Comparison of ENCODE assay signal across 1 cellular context in the genomic region with DNA sequence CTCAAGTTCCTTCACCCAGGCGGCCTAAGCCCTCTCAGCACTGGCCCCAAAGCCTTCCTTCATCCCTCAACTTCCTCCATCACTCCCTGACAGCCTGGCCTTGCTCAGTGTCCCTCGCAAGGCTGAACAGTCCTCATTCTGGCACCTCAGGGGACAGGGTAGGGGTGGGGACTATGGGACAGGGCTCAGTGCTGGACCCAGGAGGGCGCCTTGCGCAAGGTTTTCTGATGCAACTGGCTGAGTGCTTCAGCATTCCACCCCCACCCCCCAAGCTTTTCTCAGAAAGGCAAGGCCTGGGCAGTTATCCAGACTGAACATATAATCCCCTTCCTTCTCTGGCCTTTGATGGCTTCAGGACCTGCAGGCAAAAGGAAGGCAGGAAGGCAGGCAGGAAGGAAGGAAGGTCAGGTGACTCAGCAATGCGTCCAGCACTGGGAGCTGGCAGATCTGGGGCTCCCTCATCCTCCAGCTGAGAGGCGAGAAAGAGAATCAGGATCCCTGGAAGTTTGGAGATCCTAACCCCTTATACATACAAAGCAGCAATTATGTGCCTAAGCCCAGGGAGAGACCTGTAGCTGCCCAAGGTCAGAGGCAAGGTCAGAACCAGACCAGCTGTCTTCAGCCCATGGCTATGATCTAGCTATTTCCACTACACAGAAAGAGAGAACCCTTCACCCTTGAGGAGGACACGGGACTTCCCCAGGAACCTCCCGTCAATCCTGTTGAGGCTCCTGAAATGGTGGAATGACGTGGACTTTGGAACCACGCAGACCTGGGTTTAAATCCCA.
TF ChIP-seq lines count a peak whose summit lies in the region.

No MANE protein-coding gene starts in this region.

TF ChIP-seq in HepG2, 621 proteins besides CTCF, POLR2A, EP300 and RAD21 (continued from another document and continues in another):
- TF ChIP-seq, protein P1, sequence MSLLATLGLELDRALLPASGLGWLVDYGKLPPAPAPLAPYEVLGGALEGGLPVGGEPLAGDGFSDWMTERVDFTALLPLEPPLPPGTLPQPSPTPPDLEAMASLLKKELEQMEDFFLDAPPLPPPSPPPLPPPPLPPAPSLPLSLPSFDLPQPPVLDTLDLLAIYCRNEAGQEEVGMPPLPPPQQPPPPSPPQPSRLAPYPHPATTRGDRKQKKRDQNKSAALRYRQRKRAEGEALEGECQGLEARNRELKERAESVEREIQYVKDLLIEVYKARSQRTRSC (CRISPR knock-in tag; IDR thresholded peaks at IDR 0.05; ENCODE audit: low read depth): peak; percentile 98
- TF ChIP-seq SP1 (IDR thresholded peaks at IDR 0.05) (no peak), SP1 (CRISPR knock-in tag; IDR thresholded peaks at IDR 0.05) (peak; percentile 57), ZNF780A (CRISPR knock-in tag; IDR thresholded peaks at IDR 0.05) (peak; percentile 99), HNF4A (CRISPR knock-in tag; IDR thresholded peaks at IDR 0.05) (peak; percentile 98), MXD4 (CRISPR knock-in tag; IDR thresholded peaks at IDR 0.05) (peak; percentile 79), NONO (IDR thresholded peaks at IDR 0.05) (no peak), NONO (CRISPR knock-in tag; conservative IDR thresholded peaks at IDR 0.05) (peak; percentile 99), CC2D1A (CRISPR knock-in tag; IDR thresholded peaks at IDR 0.05) (no peak), ZNF543 (CRISPR knock-in tag; IDR thresholded peaks at IDR 0.05) (peak; percentile 99), CBFB (CRISPR knock-in tag; IDR thresholded peaks at IDR 0.05) (peak; percentile 93), ZNF570 (CRISPR knock-in tag; IDR thresholded peaks at IDR 0.05; ENCODE audit: borderline replicate concordance) (no peak; the same call in 1 of the 2 replicates), SALL1 (CRISPR knock-in tag; IDR thresholded peaks at IDR 0.05) (peak; percentile 99), ARHGAP35 (CRISPR knock-in tag; IDR thresholded peaks at IDR 0.05; ENCODE audit: borderline replicate concordance) (peak; percentile 80; the same call in 1 of the 2 replicates), TOPORS (CRISPR knock-in tag; IDR thresholded peaks at IDR 0.05) (peak; percentile 84), ZMAT3 (CRISPR knock-in tag; conservative IDR thresholded peaks at IDR 0.05) (no peak), ATAD3A (CRISPR knock-in tag; IDR thresholded peaks at IDR 0.05) (peak; percentile 39; the same call in 1 of the 2 replicates), JUNB (CRISPR knock-in tag; IDR thresholded peaks at IDR 0.05; ENCODE audit: borderline replicate concordance) (peak; percentile 43; the same call in 1 of the 2 replicates), ZNF776 (CRISPR knock-in tag; IDR thresholded peaks at IDR 0.05) (no peak), BHLHE40 (IDR thresholded peaks at IDR 0.05; ENCODE audit: low read length) (peak; percentile 56; the same call in 1 of the 2 replicates), ZFP82 (CRISPR knock-in tag; IDR thresholded peaks at IDR 0.05; ENCODE audit: borderline replicate concordance) (no peak), ZNF3 (CRISPR knock-in tag; IDR thresholded peaks at IDR 0.05) (peak; percentile 68; the same call in 1 of the 2 replicates), ZNF619 (CRISPR knock-in tag; IDR thresholded peaks at IDR 0.05) (peak; percentile 89), ESRRA (CRISPR knock-in tag; IDR thresholded peaks at IDR 0.05; ENCODE audit: low read depth) (peak; percentile 97), ZNF33A (CRISPR knock-in tag; IDR thresholded peaks at IDR 0.05; ENCODE audit: borderline replicate concordance) (no peak), ZNF24 (IDR thresholded peaks at IDR 0.05) (peak; percentile 52; the same call in 1 of the 2 replicates), ZNF446 (CRISPR knock-in tag; IDR thresholded peaks at IDR 0.05) (no peak), ZNF232 (CRISPR knock-in tag; IDR thresholded peaks at IDR 0.05; ENCODE audit: borderline replicate concordance) (peak; percentile 89; the same call in 1 of the 2 replicates), NAIF1 (CRISPR knock-in tag; IDR thresholded peaks at IDR 0.05; ENCODE audit: borderline replicate concordance) (peak; percentile 81; the same call in 1 of the 2 replicates), ZSCAN12 (CRISPR knock-in tag; IDR thresholded peaks at IDR 0.05) (no peak), KLF13 (CRISPR knock-in tag; IDR thresholded peaks at IDR 0.05) (peak; percentile 45; the same call in 1 of the 2 replicates), HHEX (CRISPR knock-in tag; IDR thresholded peaks at IDR 0.05) (peak; percentile 42; the same call in 1 of the 2 replicates)
- TF ChIP-seq, protein P2, sequence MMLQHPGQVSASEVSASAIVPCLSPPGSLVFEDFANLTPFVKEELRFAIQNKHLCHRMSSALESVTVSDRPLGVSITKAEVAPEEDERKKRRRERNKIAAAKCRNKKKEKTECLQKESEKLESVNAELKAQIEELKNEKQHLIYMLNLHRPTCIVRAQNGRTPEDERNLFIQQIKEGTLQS (CRISPR knock-in tag; IDR thresholded peaks at IDR 0.05): peak; percentile 99
- TF ChIP-seq, protein P3, sequence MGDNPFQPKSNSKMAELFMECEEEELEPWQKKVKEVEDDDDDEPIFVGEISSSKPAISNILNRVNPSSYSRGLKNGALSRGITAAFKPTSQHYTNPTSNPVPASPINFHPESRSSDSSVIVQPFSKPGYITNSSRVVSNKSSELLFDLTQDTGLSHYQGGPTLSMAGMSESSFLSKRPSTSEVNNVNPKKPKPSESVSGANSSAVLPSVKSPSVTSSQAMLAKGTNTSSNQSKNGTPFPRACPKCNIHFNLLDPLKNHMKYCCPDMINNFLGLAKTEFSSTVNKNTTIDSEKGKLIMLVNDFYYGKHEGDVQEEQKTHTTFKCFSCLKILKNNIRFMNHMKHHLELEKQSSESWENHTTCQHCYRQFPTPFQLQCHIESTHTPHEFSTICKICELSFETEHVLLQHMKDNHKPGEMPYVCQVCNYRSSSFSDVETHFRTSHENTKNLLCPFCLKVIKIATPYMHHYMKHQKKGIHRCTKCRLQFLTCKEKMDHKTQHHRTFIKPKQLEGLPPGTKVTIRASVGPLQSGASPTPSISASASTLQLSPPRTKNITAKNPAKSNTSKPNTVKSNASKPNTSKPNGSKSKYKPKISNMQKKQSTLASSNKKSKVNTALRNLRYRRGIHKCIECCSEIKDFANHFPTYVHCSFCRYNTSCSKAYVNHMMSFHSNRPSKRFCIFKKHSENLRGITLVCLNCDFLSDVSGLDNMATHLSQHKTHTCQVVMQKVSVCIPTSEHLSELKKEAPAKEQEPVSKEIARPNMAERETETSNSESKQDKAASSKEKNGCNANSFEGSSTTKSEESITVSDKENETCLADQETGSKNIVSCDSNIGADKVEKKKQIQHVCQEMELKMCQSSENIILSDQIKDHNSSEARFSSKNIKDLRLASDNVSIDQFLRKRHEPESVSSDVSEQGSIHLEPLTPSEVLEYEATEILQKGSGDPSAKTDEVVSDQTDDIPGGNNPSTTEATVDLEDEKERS (CRISPR knock-in tag; IDR thresholded peaks at IDR 0.05): peak; percentile 92; the same call in 1 of the 2 replicates
- TF ChIP-seq, protein P4, sequence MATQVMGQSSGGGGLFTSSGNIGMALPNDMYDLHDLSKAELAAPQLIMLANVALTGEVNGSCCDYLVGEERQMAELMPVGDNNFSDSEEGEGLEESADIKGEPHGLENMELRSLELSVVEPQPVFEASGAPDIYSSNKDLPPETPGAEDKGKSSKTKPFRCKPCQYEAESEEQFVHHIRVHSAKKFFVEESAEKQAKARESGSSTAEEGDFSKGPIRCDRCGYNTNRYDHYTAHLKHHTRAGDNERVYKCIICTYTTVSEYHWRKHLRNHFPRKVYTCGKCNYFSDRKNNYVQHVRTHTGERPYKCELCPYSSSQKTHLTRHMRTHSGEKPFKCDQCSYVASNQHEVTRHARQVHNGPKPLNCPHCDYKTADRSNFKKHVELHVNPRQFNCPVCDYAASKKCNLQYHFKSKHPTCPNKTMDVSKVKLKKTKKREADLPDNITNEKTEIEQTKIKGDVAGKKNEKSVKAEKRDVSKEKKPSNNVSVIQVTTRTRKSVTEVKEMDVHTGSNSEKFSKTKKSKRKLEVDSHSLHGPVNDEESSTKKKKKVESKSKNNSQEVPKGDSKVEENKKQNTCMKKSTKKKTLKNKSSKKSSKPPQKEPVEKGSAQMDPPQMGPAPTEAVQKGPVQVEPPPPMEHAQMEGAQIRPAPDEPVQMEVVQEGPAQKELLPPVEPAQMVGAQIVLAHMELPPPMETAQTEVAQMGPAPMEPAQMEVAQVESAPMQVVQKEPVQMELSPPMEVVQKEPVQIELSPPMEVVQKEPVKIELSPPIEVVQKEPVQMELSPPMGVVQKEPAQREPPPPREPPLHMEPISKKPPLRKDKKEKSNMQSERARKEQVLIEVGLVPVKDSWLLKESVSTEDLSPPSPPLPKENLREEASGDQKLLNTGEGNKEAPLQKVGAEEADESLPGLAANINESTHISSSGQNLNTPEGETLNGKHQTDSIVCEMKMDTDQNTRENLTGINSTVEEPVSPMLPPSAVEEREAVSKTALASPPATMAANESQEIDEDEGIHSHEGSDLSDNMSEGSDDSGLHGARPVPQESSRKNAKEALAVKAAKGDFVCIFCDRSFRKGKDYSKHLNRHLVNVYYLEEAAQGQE (IDR thresholded peaks at IDR 0.05; ENCODE audit: borderline replicate concordance in 1 of 2, low read depth in 1 of 2, low read length in 2 of 2): peak in 1 of 2 experiments; percentile 85; a peak in 2 of 4 replicates
- TF ChIP-seq, protein P5, sequence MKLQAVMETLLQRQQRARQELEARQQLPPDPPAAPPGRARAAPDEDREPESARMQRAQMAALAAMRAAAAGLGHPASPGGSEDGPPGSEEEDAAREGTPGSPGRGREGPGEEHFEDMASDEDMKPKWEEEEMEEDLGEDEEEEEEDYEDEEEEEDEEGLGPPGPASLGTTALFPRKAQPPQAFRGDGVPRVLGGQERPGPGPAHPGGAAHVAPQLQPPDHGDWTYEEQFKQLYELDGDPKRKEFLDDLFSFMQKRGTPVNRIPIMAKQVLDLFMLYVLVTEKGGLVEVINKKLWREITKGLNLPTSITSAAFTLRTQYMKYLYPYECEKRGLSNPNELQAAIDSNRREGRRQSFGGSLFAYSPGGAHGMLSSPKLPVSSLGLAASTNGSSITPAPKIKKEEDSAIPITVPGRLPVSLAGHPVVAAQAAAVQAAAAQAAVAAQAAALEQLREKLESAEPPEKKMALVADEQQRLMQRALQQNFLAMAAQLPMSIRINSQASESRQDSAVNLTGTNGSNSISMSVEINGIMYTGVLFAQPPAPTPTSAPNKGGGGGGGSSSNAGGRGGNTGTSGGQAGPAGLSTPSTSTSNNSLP (IDR thresholded peaks at IDR 0.05; ENCODE audit: low read depth, low read length): peak; percentile 84
- TF ChIP-seq, protein P6, sequence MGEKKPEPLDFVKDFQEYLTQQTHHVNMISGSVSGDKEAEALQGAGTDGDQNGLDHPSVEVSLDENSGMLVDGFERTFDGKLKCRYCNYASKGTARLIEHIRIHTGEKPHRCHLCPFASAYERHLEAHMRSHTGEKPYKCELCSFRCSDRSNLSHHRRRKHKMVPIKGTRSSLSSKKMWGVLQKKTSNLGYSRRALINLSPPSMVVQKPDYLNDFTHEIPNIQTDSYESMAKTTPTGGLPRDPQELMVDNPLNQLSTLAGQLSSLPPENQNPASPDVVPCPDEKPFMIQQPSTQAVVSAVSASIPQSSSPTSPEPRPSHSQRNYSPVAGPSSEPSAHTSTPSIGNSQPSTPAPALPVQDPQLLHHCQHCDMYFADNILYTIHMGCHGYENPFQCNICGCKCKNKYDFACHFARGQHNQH (CRISPR knock-in tag; IDR thresholded peaks at IDR 0.05): peak; percentile 97
- TF ChIP-seq, protein P7, sequence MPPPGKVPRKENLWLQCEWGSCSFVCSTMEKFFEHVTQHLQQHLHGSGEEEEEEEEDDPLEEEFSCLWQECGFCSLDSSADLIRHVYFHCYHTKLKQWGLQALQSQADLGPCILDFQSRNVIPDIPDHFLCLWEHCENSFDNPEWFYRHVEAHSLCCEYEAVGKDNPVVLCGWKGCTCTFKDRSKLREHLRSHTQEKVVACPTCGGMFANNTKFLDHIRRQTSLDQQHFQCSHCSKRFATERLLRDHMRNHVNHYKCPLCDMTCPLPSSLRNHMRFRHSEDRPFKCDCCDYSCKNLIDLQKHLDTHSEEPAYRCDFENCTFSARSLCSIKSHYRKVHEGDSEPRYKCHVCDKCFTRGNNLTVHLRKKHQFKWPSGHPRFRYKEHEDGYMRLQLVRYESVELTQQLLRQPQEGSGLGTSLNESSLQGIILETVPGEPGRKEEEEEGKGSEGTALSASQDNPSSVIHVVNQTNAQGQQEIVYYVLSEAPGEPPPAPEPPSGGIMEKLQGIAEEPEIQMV (CRISPR knock-in tag; IDR thresholded peaks at IDR 0.05; ENCODE audit: low read depth): peak; percentile 89
- TF ChIP-seq, protein P8, sequence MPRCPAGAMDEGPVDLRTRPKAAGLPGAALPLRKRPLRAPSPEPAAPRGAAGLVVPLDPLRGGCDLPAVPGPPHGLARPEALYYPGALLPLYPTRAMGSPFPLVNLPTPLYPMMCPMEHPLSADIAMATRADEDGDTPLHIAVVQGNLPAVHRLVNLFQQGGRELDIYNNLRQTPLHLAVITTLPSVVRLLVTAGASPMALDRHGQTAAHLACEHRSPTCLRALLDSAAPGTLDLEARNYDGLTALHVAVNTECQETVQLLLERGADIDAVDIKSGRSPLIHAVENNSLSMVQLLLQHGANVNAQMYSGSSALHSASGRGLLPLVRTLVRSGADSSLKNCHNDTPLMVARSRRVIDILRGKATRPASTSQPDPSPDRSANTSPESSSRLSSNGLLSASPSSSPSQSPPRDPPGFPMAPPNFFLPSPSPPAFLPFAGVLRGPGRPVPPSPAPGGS (CRISPR knock-in tag; IDR thresholded peaks at IDR 0.05): peak; percentile 97
- TF ChIP-seq, protein P9, sequence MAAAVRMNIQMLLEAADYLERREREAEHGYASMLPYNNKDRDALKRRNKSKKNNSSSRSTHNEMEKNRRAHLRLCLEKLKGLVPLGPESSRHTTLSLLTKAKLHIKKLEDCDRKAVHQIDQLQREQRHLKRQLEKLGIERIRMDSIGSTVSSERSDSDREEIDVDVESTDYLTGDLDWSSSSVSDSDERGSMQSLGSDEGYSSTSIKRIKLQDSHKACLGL (CRISPR knock-in tag; IDR thresholded peaks at IDR 0.05): peak; percentile 29; the same call in 1 of the 2 replicates
- TF ChIP-seq, protein P10, sequence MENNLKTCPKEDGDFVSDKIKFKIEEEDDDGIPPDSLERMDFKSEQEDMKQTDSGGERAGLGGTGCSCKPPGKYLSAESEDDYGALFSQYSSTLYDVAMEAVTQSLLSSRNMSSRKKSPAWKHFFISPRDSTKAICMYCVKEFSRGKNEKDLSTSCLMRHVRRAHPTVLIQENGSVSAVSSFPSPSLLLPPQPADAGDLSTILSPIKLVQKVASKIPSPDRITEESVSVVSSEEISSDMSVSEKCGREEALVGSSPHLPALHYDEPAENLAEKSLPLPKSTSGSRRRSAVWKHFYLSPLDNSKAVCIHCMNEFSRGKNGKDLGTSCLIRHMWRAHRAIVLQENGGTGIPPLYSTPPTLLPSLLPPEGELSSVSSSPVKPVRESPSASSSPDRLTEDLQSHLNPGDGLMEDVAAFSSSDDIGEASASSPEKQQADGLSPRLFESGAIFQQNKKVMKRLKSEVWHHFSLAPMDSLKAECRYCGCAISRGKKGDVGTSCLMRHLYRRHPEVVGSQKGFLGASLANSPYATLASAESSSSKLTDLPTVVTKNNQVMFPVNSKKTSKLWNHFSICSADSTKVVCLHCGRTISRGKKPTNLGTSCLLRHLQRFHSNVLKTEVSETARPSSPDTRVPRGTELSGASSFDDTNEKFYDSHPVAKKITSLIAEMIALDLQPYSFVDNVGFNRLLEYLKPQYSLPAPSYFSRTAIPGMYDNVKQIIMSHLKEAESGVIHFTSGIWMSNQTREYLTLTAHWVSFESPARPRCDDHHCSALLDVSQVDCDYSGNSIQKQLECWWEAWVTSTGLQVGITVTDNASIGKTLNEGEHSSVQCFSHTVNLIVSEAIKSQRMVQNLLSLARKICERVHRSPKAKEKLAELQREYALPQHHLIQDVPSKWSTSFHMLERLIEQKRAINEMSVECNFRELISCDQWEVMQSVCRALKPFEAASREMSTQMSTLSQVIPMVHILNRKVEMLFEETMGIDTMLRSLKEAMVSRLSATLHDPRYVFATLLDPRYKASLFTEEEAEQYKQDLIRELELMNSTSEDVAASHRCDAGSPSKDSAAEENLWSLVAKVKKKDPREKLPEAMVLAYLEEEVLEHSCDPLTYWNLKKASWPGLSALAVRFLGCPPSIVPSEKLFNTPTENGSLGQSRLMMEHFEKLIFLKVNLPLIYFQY (CRISPR knock-in tag; IDR thresholded peaks at IDR 0.05; ENCODE audit: borderline replicate concordance): peak; percentile 29; the same call in 1 of the 2 replicates
